27 cellular contexts compared by ENCODE assay signal in genomic region chr3:147415819-147416218, GRCh38. TPM values are rescaled to one million over a fixed set of nuclear protein-coding genes. Genes with fewer than 3 reads are reported as not detected.
A peak's percentile ranks its signal among the peaks of the same experiment; 100 is the strongest.
DNase-seq lines count a peak whose midpoint lies in the region; ATAC-seq, FAIRE-seq and TF ChIP-seq lines count a peak whose summit lies in the region.
"Had no signal": no experiment of that assay in that cellular context is flagged by ENCODE, and none has a peak within 500 bp of the region (broad histone marks: within the 10 kb centered on the region; RNA-seq: fewer than 3 reads in every experiment).

No MANE protein-coding gene starts in this region.

- peaks cover 15% of the 10 kb centered on the region for H3K36me3 Mint-ChIP-seq in activated naive CD4-positive, alpha-beta T cell treated with anti-CD3 and anti-CD28 coated beads, Interleukin-2, amount 10 ng/mL, durations not matched to agents 7 days and 5 days

- H2AFZ ChIP-seq in HepG2 (ENCODE audit: low read length): no peak overlapping the region

- no peak for DNase-seq in HepG2 (ENCODE audit: low spot score)
- DNase-seq in right lobe of liver: no peak
- DNase-seq in OCI-M1 (lab: John Stamatoyannopoulos, UW): peak; percentile 33
- DNase-seq in epidermal melanocyte (ENCODE audit: insufficient read length, low spot score): peak; percentile 16
- no peak for DNase-seq in activated naive CD4-positive, alpha-beta T cell treated with anti-CD3 and anti-CD28 coated beads, Interleukin-2, amount 10 ng/mL, durations not matched to agents 7 days and 5 days
- DNase-seq: activated CD4-positive, alpha-beta T cell treated with anti-CD3 and anti-CD28 coated beads for 36 hours; activated naive CD4-positive, alpha-beta T cell treated with anti-CD3 and anti-CD28 coated beads for 36 hours; activated T-cell treated with anti-CD3 and anti-CD28 coated beads, Interleukin-2, amount 50 U/mL, for 72 hours; amygdala; effector memory CD8-positive, alpha-beta T cell; kidney; NCI-H2081 treated with DMSO at 0.1 percent for 48 hours; SHP77 treated with DMSO at 0.1 percent for 48 hours; stimulated activated CD4-positive, alpha-beta T cell treated with anti-CD3 and anti-CD28 coated beads, Interleukin-15, amount 100 ng/mL, for 24 hours; upper lobe of left lung had no signal

- 20% methylated on average over 2 of the region's 2 CpGs for WGBS in HepG2 (ENCODE audit: low lambda C conversion rate)
- 13% methylated on average over 2 of the region's 2 CpGs for WGBS in right lobe of liver (ENCODE audit: insufficient coverage, low coverage, low lambda C conversion rate, missing lambda C conversion rate)

- no peak for FAIRE-seq in HepG2 (lab: Jason Lieb, UNC)
- FAIRE-seq: G401.6, kidney had no signal

- TF ChIP-seq EP300 in HepG2 (IDR thresholded peaks at IDR 0.05; ENCODE audit: low read depth in 2 of 2, low read length in 2 of 2): no peak
- no peak for TF ChIP-seq EP300 in HepG2 (CRISPR knock-in tag; IDR thresholded peaks at IDR 0.05; ENCODE audit: borderline replicate concordance)

- ATAC-seq in HepG2: no peak
- no peak for ATAC-seq in right lobe of liver
- no peak for ATAC-seq in HG03565 (IDR thresholded peaks at IDR 0.05; ENCODE audit: unreplicated experiment)
- ATAC-seq in HG03521 (IDR thresholded peaks at IDR 0.05; ENCODE audit: unreplicated experiment): no peak
- no peak for ATAC-seq in HG03196 (IDR thresholded peaks at IDR 0.05; ENCODE audit: unreplicated experiment)
- ATAC-seq: activated CD4-positive, alpha-beta T cell treated with anti-CD3 and anti-CD28 coated beads for 36 hours; activated T-cell treated with anti-CD3 and anti-CD28 coated beads, Interleukin-2, amount 50 U/mL, for 72 hours; effector memory CD8-positive, alpha-beta T cell; sciatic nerve had no signal

- peaks cover 6% of the 10 kb centered on the region for H3K9me3 Mint-ChIP-seq in activated naive CD4-positive, alpha-beta T cell treated with anti-CD3 and anti-CD28 coated beads, Interleukin-2, amount 10 ng/mL, durations not matched to agents 7 days and 5 days
- H3K9me3 Mint-ChIP-seq: central memory CD8-positive, alpha-beta T cell had no signal

- H3K27me3 Mint-ChIP-seq in activated naive CD4-positive, alpha-beta T cell treated with anti-CD3 and anti-CD28 coated beads, Interleukin-2, amount 10 ng/mL, durations not matched to agents 7 days and 5 days: peaks cover 74% of the 10 kb centered on the region

- H3K4me3 ChIP-seq in HepG2 (replicated peaks in 1 of 3; ENCODE audit: insufficient read depth in 1 of 3, low read depth in 2 of 3, low read length in 3 of 3): no peak overlapping the region
- H3K4me3 ChIP-seq in right lobe of liver: no peak overlapping the region
- H3K4me3 ChIP-seq: lung, upper lobe of left lung had no signal

- H3K4me1 ChIP-seq in HepG2 (ENCODE audit: insufficient read depth, low read length) (no peaks in the 10 kb centered on the region), right lobe of liver (peaks cover 0 to 14% (median 3%) of the 10 kb centered on the region in 4 donors)

- no peak overlapping the region for H3K9ac ChIP-seq in HepG2 (ENCODE audit: insufficient read depth, low read depth, low read length)

- peaks cover 13% of the 10 kb centered on the region for H3K4me1 Mint-ChIP-seq in activated naive CD4-positive, alpha-beta T cell treated with anti-CD3 and anti-CD28 coated beads, Interleukin-2, amount 10 ng/mL, durations not matched to agents 7 days and 5 days

- no peak for TF ChIP-seq POLR2A in HepG2 (IDR thresholded peaks at IDR 0.05; ENCODE audit: insufficient read depth in 1 of 2, low read depth in 2 of 2, low read length in 2 of 2)
- TF ChIP-seq POLR2A in right lobe of liver (IDR thresholded peaks at IDR 0.05): no peak

- no peaks in the 10 kb centered on the region for H4K20me1 ChIP-seq in HepG2 (ENCODE audit: insufficient read depth, low read length)

- CTCF ChIA-PET in HepG2 (lab: Yijun Ruan, JAX; ENCODE audit: low intra/inter-chr PET ratio, low total read pairs): no interaction called here
- CTCF ChIA-PET in activated naive CD4-positive, alpha-beta T cell treated with anti-CD3 and anti-CD28 coated beads, Interleukin-2, amount 10 ng/mL, durations not matched to agents 7 days and 5 days (lab: Charles Lee): no interaction called here

- H3K27me3 ChIP-seq in HepG2 (ENCODE audit: control insufficient read depth in 1 of 2, insufficient read depth in 2 of 2, low read length in 2 of 2) (peaks cover 0 to 30% of the 10 kb centered on the region in 2 experiments; a peak in 3 of 5 replicates), right lobe of liver (peaks cover 8 to 28% of the 10 kb centered on the region in 2 donors)

- no peaks in the 10 kb centered on the region for H3K36me3 ChIP-seq in HepG2 (replicated peaks in 1 of 2; ENCODE audit: control insufficient read depth in 1 of 2, insufficient read depth in 2 of 2, low read length in 2 of 2)
- no peaks in the 10 kb centered on the region for H3K36me3 ChIP-seq in right lobe of liver
- H3K36me3 ChIP-seq: upper lobe of left lung had no signal

- no peak for TF ChIP-seq CTCF in HepG2 (CRISPR knock-in tag; IDR thresholded peaks at IDR 0.05)
- peak in 1 of 4 donors; percentile 10 for TF ChIP-seq CTCF in right lobe of liver (IDR thresholded peaks at IDR 0.05)

- no peak overlapping the region for H3K4me2 ChIP-seq in HepG2 (ENCODE audit: low read depth, low read length)

- POLR2A ChIA-PET in HepG2 (lab: Yijun Ruan, JAX): no interaction called here

- intact Hi-C loops in HepG2 (cut with micrococcal nuclease; ENCODE audit: unreplicated experiment) (no loop called here), right lobe of liver (cut with DNase I) (no loop called here)

- TF ChIP-seq RAD21 in HepG2 (CRISPR knock-in tag; IDR thresholded peaks at IDR 0.05): no peak

- H3K4me3 Mint-ChIP-seq in activated naive CD4-positive, alpha-beta T cell treated with anti-CD3 and anti-CD28 coated beads, Interleukin-2, amount 10 ng/mL, durations not matched to agents 7 days and 5 days: no peak overlapping the region
- H3K4me3 Mint-ChIP-seq: activated CD4-positive, alpha-beta T cell treated with anti-CD3 and anti-CD28 coated beads for 36 hours; activated naive CD4-positive, alpha-beta T cell treated with anti-CD3 and anti-CD28 coated beads for 36 hours; activated T-cell treated with anti-CD3 and anti-CD28 coated beads, Interleukin-2, amount 50 U/mL, for 72 hours; central memory CD8-positive, alpha-beta T cell; effector memory CD8-positive, alpha-beta T cell had no signal

- no peak overlapping the region for H3K27ac Mint-ChIP-seq in activated naive CD4-positive, alpha-beta T cell treated with anti-CD3 and anti-CD28 coated beads, Interleukin-2, amount 10 ng/mL, durations not matched to agents 7 days and 5 days
- H3K27ac Mint-ChIP-seq: activated CD4-positive, alpha-beta T cell treated with anti-CD3 and anti-CD28 coated beads for 36 hours; activated naive CD4-positive, alpha-beta T cell treated with anti-CD3 and anti-CD28 coated beads for 36 hours; activated T-cell treated with anti-CD3 and anti-CD28 coated beads, Interleukin-2, amount 50 U/mL, for 72 hours; effector memory CD8-positive, alpha-beta T cell had no signal

- H3K9me3 ChIP-seq in HepG2 (ENCODE audit: low read length): no peaks in the 10 kb centered on the region
- no peaks in the 10 kb centered on the region for H3K9me3 ChIP-seq in right lobe of liver

- no TSS peak for BruUV-seq in HepG2 (replicated peaks; lab: Mats Ljungman, UMichigan)

- H3K79me2 ChIP-seq in HepG2 (ENCODE audit: insufficient read depth, low read length): no peaks in the 10 kb centered on the region

- no peak overlapping the region for H3K27ac ChIP-seq in HepG2 (ENCODE audit: extremely low read length, insufficient read depth, low read length)
- H3K27ac ChIP-seq in right lobe of liver: no peak overlapping the region
- H3K27ac ChIP-seq: upper lobe of left lung had no signal

- in situ Hi-C loops in HepG2 (cut with HindIII; ENCODE audit: extremely low pct_ligation_motif_present, low pct_unique_long_range_greater_than_20kb): no loop called here

RNA-seq across cellular contexts. Expression of gene ZIC1, which starts 6.7 kb away (rescaled TPM):
- not detected in 2 replicates for total RNA-seq in HepG2 (2016; rRNA removed; fragmentation: Illumina TruSeq; extraction: Trizol)
- total RNA-seq in HepG2 (2016; cell fraction: cytosol; rRNA removed; fragmentation: Illumina TruSeq; extraction: Trizol; ENCODE audit: low read depth): not detected in 2 replicates
- total RNA-seq in HepG2 (2016; cell fraction: insoluble cytoplasmic fraction; rRNA removed; fragmentation: Illumina TruSeq; extraction: Trizol): not detected in 2 replicates
- not detected in 2 replicates for total RNA-seq in HepG2 (2016; cell fraction: membrane; rRNA removed; fragmentation: Illumina TruSeq; extraction: Trizol)
- total RNA-seq in HepG2 (2016; cell fraction: nucleus; rRNA removed; fragmentation: Illumina TruSeq; extraction: Trizol): not detected in 2 replicates
- polyA plus RNA-seq in HepG2 (2011; rRNA removed): not detected in 2 replicates
- not detected in 2 replicates for polyA plus RNA-seq in HepG2 (2011; cell fraction: cytosol; rRNA removed)
- not detected in 2 replicates for polyA plus RNA-seq in HepG2 (2011; cell fraction: nucleus; rRNA removed)
- polyA plus RNA-seq in HepG2 (2012): not detected in 2 replicates
- polyA plus RNA-seq in HepG2 (2016; cell fraction: cytosol; fragmentation: Illumina TruSeq; extraction: Trizol; ENCODE audit: low read depth): not detected in 2 replicates
- not detected in 2 replicates for polyA plus RNA-seq in HepG2 (2016; cell fraction: insoluble cytoplasmic fraction; fragmentation: Illumina TruSeq; extraction: Trizol; ENCODE audit: low read depth)
- not detected in 2 replicates for polyA plus RNA-seq in HepG2 (2016; cell fraction: membrane; fragmentation: Illumina TruSeq; extraction: Trizol; ENCODE audit: low read depth)
- not detected in 2 replicates for polyA plus RNA-seq in HepG2 (2016; cell fraction: nucleus; fragmentation: Illumina TruSeq; extraction: Trizol; ENCODE audit: insufficient read depth, low read depth)
- not detected in 2 replicates for polyA minus RNA-seq in HepG2 (2011; rRNA and poly(A)+ RNA removed; ENCODE audit: low replicate concordance)
- polyA minus RNA-seq in HepG2 (2011; cell fraction: cytosol; rRNA and poly(A)+ RNA removed): not detected in 2 replicates
- not detected in 2 replicates for polyA minus RNA-seq in HepG2 (2011; cell fraction: nucleus; rRNA and poly(A)+ RNA removed)
- total RNA-seq in right lobe of liver: 10 to 100 TPM in 3 of 6 experiments, 1 to 10 TPM in 3; 1.1 to 14.6 (median 9.6) TPM
- total RNA-seq: activated CD4-positive, alpha-beta T cell treated with anti-CD3 and anti-CD28 coated beads for 36 hours; activated CD8-positive, alpha-beta memory T cell treated with anti-CD3 and anti-CD28 coated beads for 36 hours; activated naive CD4-positive, alpha-beta T cell treated with anti-CD3 and anti-CD28 coated beads for 36 hours; activated T-cell treated with anti-CD3 and anti-CD28 coated beads, Interleukin-2, amount 50 U/mL, for 72 hours; kidney; lung; omental fat pad; T-helper 1 cell treated with Interleukin-12 subunit alpha and Interleukin-12 subunit beta and Interleukin-4 antibody, amounts not matched to agents 30 ng/mL and 1 ng/mL, for 36 hours; upper lobe of left lung had no signal

RNA-seq across cellular contexts. Expression of gene ZIC4, which starts 9.5 kb away (rescaled TPM):
- total RNA-seq in HepG2 (2016; rRNA removed; fragmentation: Illumina TruSeq; extraction: Trizol) (not detected in 2 replicates), right lobe of liver (under 1 TPM in 3 of 6 experiments, not detected in 3; 0.04 to 0.28 (median 0.12) TPM)
- total RNA-seq in HepG2 (2016; cell fraction: cytosol; rRNA removed; fragmentation: Illumina TruSeq; extraction: Trizol; ENCODE audit: low read depth): not detected in 2 replicates
- total RNA-seq in HepG2 (2016; cell fraction: insoluble cytoplasmic fraction; rRNA removed; fragmentation: Illumina TruSeq; extraction: Trizol): not detected in 2 replicates
- not detected in 2 replicates for total RNA-seq in HepG2 (2016; cell fraction: membrane; rRNA removed; fragmentation: Illumina TruSeq; extraction: Trizol)
- not detected in 2 replicates for total RNA-seq in HepG2 (2016; cell fraction: nucleus; rRNA removed; fragmentation: Illumina TruSeq; extraction: Trizol)
- polyA plus RNA-seq in HepG2 (2011; rRNA removed): not detected in 2 replicates
- not detected in 2 replicates for polyA plus RNA-seq in HepG2 (2011; cell fraction: cytosol; rRNA removed)
- polyA plus RNA-seq in HepG2 (2011; cell fraction: nucleus; rRNA removed): not detected in 2 replicates
- polyA plus RNA-seq in HepG2 (2012): not detected in 2 replicates
- polyA plus RNA-seq in HepG2 (2016; cell fraction: cytosol; fragmentation: Illumina TruSeq; extraction: Trizol; ENCODE audit: low read depth): not detected in 2 replicates
- polyA plus RNA-seq in HepG2 (2016; cell fraction: insoluble cytoplasmic fraction; fragmentation: Illumina TruSeq; extraction: Trizol; ENCODE audit: low read depth): not detected in 2 replicates
- not detected in 2 replicates for polyA plus RNA-seq in HepG2 (2016; cell fraction: membrane; fragmentation: Illumina TruSeq; extraction: Trizol; ENCODE audit: low read depth)
- polyA plus RNA-seq in HepG2 (2016; cell fraction: nucleus; fragmentation: Illumina TruSeq; extraction: Trizol; ENCODE audit: insufficient read depth, low read depth): not detected in 2 replicates
- not detected in 2 replicates for polyA minus RNA-seq in HepG2 (2011; rRNA and poly(A)+ RNA removed; ENCODE audit: low replicate concordance)
- polyA minus RNA-seq in HepG2 (2011; cell fraction: cytosol; rRNA and poly(A)+ RNA removed): not detected in 2 replicates
- polyA minus RNA-seq in HepG2 (2011; cell fraction: nucleus; rRNA and poly(A)+ RNA removed): not detected in 2 replicates
- total RNA-seq: activated CD4-positive, alpha-beta T cell treated with anti-CD3 and anti-CD28 coated beads for 36 hours; activated CD8-positive, alpha-beta memory T cell treated with anti-CD3 and anti-CD28 coated beads for 36 hours; activated naive CD4-positive, alpha-beta T cell treated with anti-CD3 and anti-CD28 coated beads for 36 hours; activated T-cell treated with anti-CD3 and anti-CD28 coated beads, Interleukin-2, amount 50 U/mL, for 72 hours; glomerular endothelial cell; kidney; lung; M059J; omental fat pad; T-helper 1 cell treated with Interleukin-12 subunit alpha and Interleukin-12 subunit beta and Interleukin-4 antibody, amounts not matched to agents 30 ng/mL and 1 ng/mL, for 36 hours; upper lobe of left lung had no signal
- polyA plus RNA-seq: lung had no signal

Comparison
In these comparisons a context has a peak if more than half of its experiments do, and no peak if none do; other contexts are left out.
1. DNase-seq: peak in OCI-M1 (single experiment) and epidermal melanocyte (single experiment); none in HepG2 (single experiment), right lobe of liver (0 of 3) and activated naive CD4-positive, alpha-beta T cell treated with anti-CD3 and anti-CD28 coated beads, Interleukin-2, amount 10 ng/mL, durations not matched to agents 7 days and 5 days (single experiment).